8 cellular contexts compared by ENCODE assay signal in genomic region chr19:50330365-50331078, GRCh38. TPM values are rescaled to one million over a fixed set of nuclear protein-coding genes. Genes with fewer than 3 reads are reported as not detected.
DNase-seq lines count a peak whose midpoint lies in the region; ATAC-seq lines count a peak whose summit lies in the region.

No MANE protein-coding gene starts in this region.

- DNase-seq in SIG-M5 treated with dmso at 0.1 percent for 504 hours (lab: John Stamatoyannopoulos, UW; ENCODE audit: unreplicated experiment), result peak; percentile 79
- no peak for DNase-seq in SIG-M5 (lab: John Stamatoyannopoulos, UW)
- DNase-seq in MG63, result peak; percentile 54
- DNase-seq in SJCRH30, result peak; percentile 89 to 90
- DNase-seq in activated naive CD4-positive, alpha-beta T cell treated with anti-CD3 and anti-CD28 coated beads, Interleukin-2, amount 50 U/mL, for 72 hours (ENCODE audit: low spot score in 2 of 2), result peak; percentile 76 to 92
- no peak for DNase-seq in iPS DF 6.9 (ENCODE audit: low read depth, low spot score)
- DNase-seq in sciatic nerve (ENCODE audit: low spot score), result peak; percentile 85
- peak; percentile 87 to 90 for DNase-seq in aorta

- H3K27ac ChIP-seq in SJCRH30, result no peak overlapping the region
- H3K27ac ChIP-seq in iPS DF 6.9 (ENCODE audit: low read length), result no peak overlapping the region
- H3K27ac ChIP-seq in aorta (ENCODE audit: low read depth in 1 of 2, low read length in 2 of 2), result no peak overlapping the region

- intact Hi-C loops in sciatic nerve (cut with DNase I) (no loop called here), aorta (cut with DNase I) (no loop called here)

- H3K4me1 ChIP-seq in SJCRH30 (peaks cover 4% of the 10 kb centered on the region; the same call in 1 of the 2 replicates), iPS DF 6.9 (ENCODE audit: control insufficient read depth, insufficient read depth, low read length) (no peaks in the 10 kb centered on the region; the same call in 1 of the 2 replicates), aorta (ENCODE audit: control insufficient read depth in 1 of 2, insufficient read depth in 2 of 2, low read length in 2 of 2) (no peaks in the 10 kb centered on the region)

- H3K9me3 Mint-ChIP-seq in activated naive CD4-positive, alpha-beta T cell treated with anti-CD3 and anti-CD28 coated beads, Interleukin-2, amount 50 U/mL, for 72 hours, result peaks cover 6 to 9% of the 10 kb centered on the region in 2 donors

- no CpG with 5 or more reads among the region's 48 CpGs for WGBS in iPS DF 6.9 (ENCODE audit: insufficient coverage, insufficient read length)
- 1% methylated on average over 32 to 48 of the region's 48 CpGs for WGBS in aorta, 2 donors

- H3K4me3 ChIP-seq in MG63 (no peak overlapping the region), SJCRH30 (peak overlapping the region; percentile 52), iPS DF 6.9 (ENCODE audit: low read length) (peak overlapping the region; percentile 47; the same call in 1 of the 2 replicates), aorta (ENCODE audit: low read length in 2 of 2) (peak overlapping the region in 1 of 2 donors; percentile 9)

- peak; percentile 38 to 54 for ATAC-seq in activated naive CD4-positive, alpha-beta T cell treated with anti-CD3 and anti-CD28 coated beads, Interleukin-2, amount 50 U/mL, for 72 hours
- ATAC-seq in sciatic nerve (peak; percentile 48), aorta (ENCODE audit: low FRiP score) (peak; percentile 37)

- H3K36me3 ChIP-seq in MG63, result no peaks in the 10 kb centered on the region
- no peaks in the 10 kb centered on the region for H3K36me3 ChIP-seq in SJCRH30
- no peaks in the 10 kb centered on the region for H3K36me3 ChIP-seq in iPS DF 6.9 (ENCODE audit: control insufficient read depth, insufficient read depth, low read length)
- no peaks in the 10 kb centered on the region for H3K36me3 ChIP-seq in aorta (ENCODE audit: control insufficient read depth in 1 of 2, insufficient read depth in 2 of 2, low read length in 1 of 2)

- peaks cover 37 to 56% of the 10 kb centered on the region in 2 donors for H3K36me3 Mint-ChIP-seq in activated naive CD4-positive, alpha-beta T cell treated with anti-CD3 and anti-CD28 coated beads, Interleukin-2, amount 50 U/mL, for 72 hours

- H3K27me3 ChIP-seq in MG63 (peaks cover 51% of the 10 kb centered on the region), SJCRH30 (no peaks in the 10 kb centered on the region), iPS DF 6.9 (ENCODE audit: control insufficient read depth, insufficient read depth, low read length) (no peaks in the 10 kb centered on the region), aorta (ENCODE audit: control insufficient read depth in 1 of 2, insufficient read depth in 2 of 2, low read length in 1 of 2) (no peaks in the 10 kb centered on the region)

- H3K27ac Mint-ChIP-seq in activated naive CD4-positive, alpha-beta T cell treated with anti-CD3 and anti-CD28 coated beads, Interleukin-2, amount 50 U/mL, for 72 hours, result peak overlapping the region; percentile 40 to 95

- H3K9me3 ChIP-seq in MG63, result peaks cover 2% of the 10 kb centered on the region; the same call in 1 of the 2 replicates
- H3K9me3 ChIP-seq in SJCRH30 (replicated peaks), result no peaks in the 10 kb centered on the region
- peaks cover 2% of the 10 kb centered on the region; the same call in 1 of the 2 replicates for H3K9me3 ChIP-seq in iPS DF 6.9 (ENCODE audit: control insufficient read depth, insufficient read depth, low read length)
- H3K9me3 ChIP-seq in aorta (ENCODE audit: control insufficient read depth, low read length), result no peaks in the 10 kb centered on the region

RNA-seq across cellular contexts. Expression of gene KCNC3, which starts 1.3 kb away (rescaled TPM):
- total RNA-seq in MG63 (2014; rRNA removed; shearing (Covaris generic); ENCODE audit: low replicate concordance), result not detected in 2 replicates
- 1.1 and 1.2 TPM in 2 replicates for total RNA-seq in SJCRH30 (2014; rRNA removed; shearing (Covaris generic))
- total RNA-seq in activated naive CD4-positive, alpha-beta T cell treated with anti-CD3 and anti-CD28 coated beads, Interleukin-2, amount 50 U/mL, for 72 hours, result 10 to 100 TPM in 1 of 2 donors, 1 to 10 TPM in 1; 5.1 to 24.1 TPM
- 2.7 TPM for total RNA-seq in sciatic nerve
- total RNA-seq in aorta, result 1 to 10 TPM; 1.6 to 3.2 TPM
- under 1 TPM; 0.15 to 0.88 TPM for polyA plus RNA-seq in aorta

RNA-seq across cellular contexts. Expression of gene NAPSA, which starts 34.9 kb away (rescaled TPM):
- 1.5 TPM in 1 of 2 replicates, not detected in the other for total RNA-seq in MG63 (2014; rRNA removed; shearing (Covaris generic); ENCODE audit: low replicate concordance)
- total RNA-seq in SJCRH30 (2014; rRNA removed; shearing (Covaris generic)), result 0.08 and 0.18 TPM in 2 replicates
- total RNA-seq in activated naive CD4-positive, alpha-beta T cell treated with anti-CD3 and anti-CD28 coated beads, Interleukin-2, amount 50 U/mL, for 72 hours, result 100 to 1,000 TPM in 1 of 2 donors, 10 to 100 TPM in 1; 90.8 to 166 TPM
- total RNA-seq in sciatic nerve, result 3.4 TPM
- total RNA-seq in aorta, result 1 to 10 TPM in 1 of 2 donors, under 1 TPM in 1; 0.52 to 1.5 TPM
- 1 to 10 TPM; 1.1 to 1.6 TPM for polyA plus RNA-seq in aorta

RNA-seq across cellular contexts. Expression of gene NR1H2, which starts 45.7 kb away (rescaled TPM):
- 113 and 173 TPM in 2 replicates for total RNA-seq in MG63 (2014; rRNA removed; shearing (Covaris generic); ENCODE audit: low replicate concordance)
- total RNA-seq in SJCRH30 (2014; rRNA removed; shearing (Covaris generic)), result 22.3 and 22.6 TPM in 2 replicates
- total RNA-seq in activated naive CD4-positive, alpha-beta T cell treated with anti-CD3 and anti-CD28 coated beads, Interleukin-2, amount 50 U/mL, for 72 hours, result 10 to 100 TPM; 51.1 to 61.2 TPM
- total RNA-seq in sciatic nerve (73.7 TPM), aorta (10 to 100 TPM; 82.6 to 91.0 TPM)
- 100 to 1,000 TPM in 1 of 2 donors, 10 to 100 TPM in 1; 53.5 to 126 TPM for polyA plus RNA-seq in aorta

RNA-seq across cellular contexts. Expression of gene POLD1, which starts 53.6 kb away (rescaled TPM):
- total RNA-seq in MG63 (2014; rRNA removed; shearing (Covaris generic); ENCODE audit: low replicate concordance), result 44.1 and 117 TPM in 2 replicates
- total RNA-seq in SJCRH30 (2014; rRNA removed; shearing (Covaris generic)), result 74.4 and 75.2 TPM in 2 replicates
- total RNA-seq in activated naive CD4-positive, alpha-beta T cell treated with anti-CD3 and anti-CD28 coated beads, Interleukin-2, amount 50 U/mL, for 72 hours, result 100 to 1,000 TPM; 183 to 254 TPM
- total RNA-seq in sciatic nerve (21.3 TPM), aorta (10 to 100 TPM; 13.2 to 26.9 TPM)
- 10 to 100 TPM in 1 of 2 donors, 1 to 10 TPM in 1; 5.4 to 27.7 TPM for polyA plus RNA-seq in aorta

Comparison
In these comparisons a context has a peak if more than half of its experiments do, and no peak if none do; other contexts are left out.
1. DNase-seq: peak in SIG-M5 treated with dmso at 0.1 percent for 504 hours (single experiment), MG63 (single experiment), SJCRH30 (2 of 2), activated naive CD4-positive, alpha-beta T cell treated with anti-CD3 and anti-CD28 coated beads, Interleukin-2, amount 50 U/mL, for 72 hours (2 of 2), sciatic nerve (single experiment) and aorta (2 of 2); none in SIG-M5 (single experiment) and iPS DF 6.9 (single experiment).
2. RNA of gene NAPSA, which starts 34.9 kb away (total RNA-seq): 90.8 to 166 TPM in activated naive CD4-positive, alpha-beta T cell treated with anti-CD3 and anti-CD28 coated beads, Interleukin-2, amount 50 U/mL, for 72 hours; 3.4 TPM in sciatic nerve (single experiment), 0.52 to 1.5 TPM in aorta, 0.08 to 0.18 TPM in SJCRH30 and 1.5 TPM in MG63; every median in the first group is over 10 times any median in the second.
3. Peak in every context shown above with its lines, with median percentiles within 50 percentile points of each other: ATAC-seq.